Comparison of ENCODE assay signal across 3 cellular contexts in genomic region chr10:60309891-60310290, GRCh38.
TF ChIP-seq lines count a peak whose summit lies in the region.

No MANE protein-coding gene starts in this region.

TF ChIP-seq in SK-N-SH, 30 proteins besides CTCF, POLR2A, EP300 and RAD21:
- TF ChIP-seq USF2 (IDR thresholded peaks at IDR 0.05; ENCODE audit: borderline replicate concordance, low read depth, low read length), result no peak

TF ChIP-seq in SK-N-SH treated with all-trans-retinoic acid at 6 μM for 48 hours, 23 proteins besides CTCF, POLR2A, EP300 and RAD21:
- no peak for TF ChIP-seq POU6F1 (CRISPR knock-in tag; IDR thresholded peaks at IDR 0.05; ENCODE audit: borderline replicate concordance, low read depth)
TF ChIP-seq in SK-N-SH treated with all-trans-retinoic acid at 6 μM for 48 hours: peak in this region for 0.

TF ChIP-seq in neural cell, 6 proteins besides CTCF, POLR2A, EP300 and RAD21:
- no peak for TF ChIP-seq REST (IDR thresholded peaks at IDR 0.05; ENCODE audit: borderline replicate concordance)
